Comparison of ENCODE assay signal across 1 cellular context in genomic region chr6:163948250-163948649, GRCh38.
TF ChIP-seq lines count a peak whose summit lies in the region.

No MANE protein-coding gene starts in this region.

TF ChIP-seq in H1, 55 proteins besides CTCF, POLR2A, EP300 and RAD21 (continued from another document):
- TF ChIP-seq USF2 (IDR thresholded peaks at IDR 0.05; ENCODE audit: low read length) (no peak), TAF7 (optimal IDR thresholded peaks at IDR 0.05; ENCODE audit: borderline replicate concordance, low read depth, low read length) (no peak), NANOG (IDR thresholded peaks at IDR 0.05; ENCODE audit: insufficient read depth, low read depth, low read length, poor library complexity, severe bottlenecking) (no peak), EZH2 (IDR thresholded peaks at IDR 0.05; ENCODE audit: low read depth, low read length, severe bottlenecking) (no peak), HDAC2 (IDR thresholded peaks at IDR 0.05; ENCODE audit: borderline replicate concordance in 1 of 2, low read depth in 2 of 2, low read length in 2 of 2) (no peak), CHD7 (IDR thresholded peaks at IDR 0.05; ENCODE audit: insufficient replicate concordance, low read length) (no peak), EGR1 (IDR thresholded peaks at IDR 0.05; ENCODE audit: borderline replicate concordance, low read depth, low read length) (no peak), GTF2F1 (IDR thresholded peaks at IDR 0.05; ENCODE audit: borderline replicate concordance, low read depth, low read length) (no peak)
TF ChIP-seq in H1: peak in this region for 0.
